ENCODE assay signal across 8 cellular contexts in genomic region chr7:20647908-20648776, GRCh38. TPM values are rescaled to one million over a fixed set of nuclear protein-coding genes. Genes with fewer than 3 reads are reported as not detected.
DNase-seq lines count a peak whose midpoint lies in the region; ATAC-seq, FAIRE-seq and TF ChIP-seq lines count a peak whose summit lies in the region.

No MANE protein-coding gene starts in this region.

- intact Hi-C loops in left ventricle myocardium superior (cut with micrococcal nuclease) = no loop called here

- H3K4me1 Mint-ChIP-seq in stimulated activated naive B cell treated with anti-CD40 and anti-IgM and Interleukin-4, amounts not matched to agents 10 μg/mL and 1 μg/mL and 100 μg/mL, for 72 hours = no peaks in the 10 kb centered on the region

- H3K27me3 ChIP-seq in bronchial epithelial cell (ENCODE audit: control insufficient read depth, insufficient read depth, low read length) = no peaks in the 10 kb centered on the region

- FAIRE-seq in bronchial epithelial cell (lab: Jason Lieb, UNC) = no peak

- TF ChIP-seq CTCF in C4-2B (conservative IDR thresholded peaks at IDR 0.05) (peak; percentile 86), bronchial epithelial cell (IDR thresholded peaks at IDR 0.05; ENCODE audit: insufficient read depth, low read length, severe bottlenecking) (peak; percentile 57)

- no peak overlapping the region for H3K27ac ChIP-seq in C4-2B

- peaks cover 0 to 9% of the 10 kb centered on the region in 2 donors for H3K27me3 Mint-ChIP-seq in stimulated activated naive B cell treated with anti-CD40 and anti-IgM and Interleukin-4, amounts not matched to agents 10 μg/mL and 1 μg/mL and 100 μg/mL, for 72 hours

- no peak overlapping the region for H3K27ac Mint-ChIP-seq in stimulated activated naive B cell treated with anti-CD40 and anti-IgM and Interleukin-4, amounts not matched to agents 10 μg/mL and 1 μg/mL and 100 μg/mL, for 72 hours

- peak; percentile 61 for DNase-seq in NAMALWA (ENCODE audit: low spot score)
- peak; percentile 33 for DNase-seq in bronchial epithelial cell (ENCODE audit: low read depth)
- DNase-seq in stimulated activated naive B cell treated with anti-CD40 and anti-IgM and Interleukin-4, amounts not matched to agents 10 μg/mL and 1 μg/mL and 100 μg/mL, for 72 hours = no peak
- DNase-seq in left ventricle myocardium superior = no peak

- no peaks in the 10 kb centered on the region for H3K9me3 Mint-ChIP-seq in stimulated activated naive B cell treated with anti-CD40 and anti-IgM and Interleukin-4, amounts not matched to agents 10 μg/mL and 1 μg/mL and 100 μg/mL, for 72 hours

- H3K36me3 ChIP-seq in bronchial epithelial cell (ENCODE audit: control insufficient read depth, insufficient read depth, low read length) = no peaks in the 10 kb centered on the region

- no peak overlapping the region for H3K4me3 ChIP-seq in bronchial epithelial cell (ENCODE audit: low read depth, low read length)

- peak; percentile 56 for ATAC-seq in GM19328 (IDR thresholded peaks at IDR 0.05; ENCODE audit: unreplicated experiment)
- peak; percentile 55 to 59 for ATAC-seq in stimulated activated naive B cell treated with anti-CD40 and anti-IgM and Interleukin-4, amounts not matched to agents 10 μg/mL and 1 μg/mL and 100 μg/mL, for 72 hours (replicated peaks)
- no peak for ATAC-seq in HG03439 (IDR thresholded peaks at IDR 0.05; ENCODE audit: unreplicated experiment)
- ATAC-seq in HG03097 (IDR thresholded peaks at IDR 0.05; ENCODE audit: low FRiP score, unreplicated experiment) = no peak
- no peak for ATAC-seq in left ventricle myocardium superior

- H3K4me3 Mint-ChIP-seq in stimulated activated naive B cell treated with anti-CD40 and anti-IgM and Interleukin-4, amounts not matched to agents 10 μg/mL and 1 μg/mL and 100 μg/mL, for 72 hours = no peak overlapping the region

- H3K36me3 Mint-ChIP-seq in stimulated activated naive B cell treated with anti-CD40 and anti-IgM and Interleukin-4, amounts not matched to agents 10 μg/mL and 1 μg/mL and 100 μg/mL, for 72 hours = no peaks in the 10 kb centered on the region

RNA-seq across cellular contexts. Expression of gene ABCB5, which starts 32.7 kb away (rescaled TPM):
- total RNA-seq in bronchial epithelial cell (not detected in 2 replicates), left ventricle myocardium superior (not detected)

Comparison
In these comparisons a context has a peak if more than half of its experiments do, and no peak if none do; other contexts are left out.
1. ATAC-seq: peak in GM19328 (single experiment) and stimulated activated naive B cell treated with anti-CD40 and anti-IgM and Interleukin-4, amounts not matched to agents 10 μg/mL and 1 μg/mL and 100 μg/mL, for 72 hours (2 of 2); none in HG03439 (single experiment), HG03097 (single experiment) and left ventricle myocardium superior (single experiment).
2. DNase-seq: peak in NAMALWA (single experiment) and bronchial epithelial cell (single experiment); none in stimulated activated naive B cell treated with anti-CD40 and anti-IgM and Interleukin-4, amounts not matched to agents 10 μg/mL and 1 μg/mL and 100 μg/mL, for 72 hours (single experiment) and left ventricle myocardium superior (single experiment).